ENCODE assay signal across 8 cellular contexts in genomic region chr1:153535664-153536585, GRCh38. TPM values are rescaled to one million over a fixed set of nuclear protein-coding genes. Genes with fewer than 3 reads are reported as not detected.
DNase-seq lines count a peak whose midpoint lies in the region; ATAC-seq lines count a peak whose summit lies in the region.

Gene S100A6 (minus strand): TSS chr1:153535991. CDS start chr1:153535339, 652 bp downstream.

- peak within 1 kb of the TSS; percentile 14 for H3K4me2 ChIP-seq in mesendoderm (ENCODE audit: low read length)

- DNase-seq in AML-193 (lab: John Stamatoyannopoulos, UW) (peak; percentile 91), H4 (ENCODE audit: low spot score) (peak; percentile 92), NOMO-1 treated with dmso at 0.1 percent for 144 hours (lab: John Stamatoyannopoulos, UW; ENCODE audit: unreplicated experiment) (peak; percentile 69), mesendoderm (no peak)
- DNase-seq in activated CD8-positive, alpha-beta memory T cell treated with anti-CD3 and anti-CD28 coated beads, Interleukin-2, amount 50 U/mL, for 48 hours = peak; percentile 86
- peak; percentile 67 for DNase-seq in stimulated activated CD8-positive, alpha-beta memory T cell treated with anti-CD3 and anti-CD28 coated beads, Interleukin-12 subunit alpha, Interleukin-12 subunit beta, amount 100 ng/mL, for 1 hour (ENCODE audit: low read depth)

- H3K4ac ChIP-seq in mesendoderm (ENCODE audit: low read depth, low read length) = no peak within 1 kb of the TSS

- H3K79me1 ChIP-seq in mesendoderm (ENCODE audit: low read length) = no peaks in the 10 kb centered on the region

- H2BK5ac ChIP-seq in mesendoderm (ENCODE audit: low read length) = no peak within 1 kb of the TSS

- H3K27me3 ChIP-seq in endocrine pancreas (ENCODE audit: control insufficient read depth, insufficient read depth, low read length) (no peaks in the 10 kb centered on the region), mesendoderm (ENCODE audit: insufficient read depth, low read length, poor library complexity) (no peaks in the 10 kb centered on the region)

- peak within 1 kb of the TSS; percentile 21 for H4K5ac ChIP-seq in mesendoderm (ENCODE audit: low read length)

- H2BK15ac ChIP-seq in mesendoderm (replicated peaks; ENCODE audit: low read depth) = no peak within 1 kb of the TSS

- ATAC-seq in HG03442 (IDR thresholded peaks at IDR 0.05; ENCODE audit: unreplicated experiment) = no peak

- no peaks in the 10 kb centered on the region for H3K79me2 ChIP-seq in mesendoderm (ENCODE audit: control insufficient read depth, insufficient read depth, low read length)

- H3K9ac ChIP-seq in endocrine pancreas (ENCODE audit: control insufficient read depth, insufficient read depth, low read length) = peak within 1 kb of the TSS; percentile 94
- peak within 1 kb of the TSS; percentile 52 for H3K9ac ChIP-seq in mesendoderm (ENCODE audit: low read length)

- H3K9me3 ChIP-seq in endocrine pancreas (ENCODE audit: control insufficient read depth, low read length) = no peaks in the 10 kb centered on the region

- no peaks in the 10 kb centered on the region for H3K36me3 ChIP-seq in endocrine pancreas (ENCODE audit: control insufficient read depth, insufficient read depth, low read length)
- no peaks in the 10 kb centered on the region for H3K36me3 ChIP-seq in mesendoderm (ENCODE audit: control insufficient read depth, insufficient read depth, low read length)

- H3K56ac ChIP-seq in mesendoderm (ENCODE audit: low read length) = peak within 1 kb of the TSS; percentile 85

- no peak within 1 kb of the TSS for H3K27ac ChIP-seq in mesendoderm (ENCODE audit: low read depth, low read length)

- WGBS in mesendoderm (ENCODE audit: extremely low coverage, insufficient coverage, low lambda C conversion rate) = no CpG with 5 or more reads among the region's 51 CpGs

- H3K4me1 ChIP-seq in endocrine pancreas (ENCODE audit: control insufficient read depth, insufficient read depth, low read length) (no peaks in the 10 kb centered on the region), mesendoderm (ENCODE audit: control insufficient read depth, low read depth, low read length) (peaks cover 2% of the 10 kb centered on the region)

- H3K4me3 ChIP-seq in endocrine pancreas (ENCODE audit: control insufficient read depth, insufficient read depth, low read length) = peak within 1 kb of the TSS; percentile 78
- H3K4me3 ChIP-seq in mesendoderm (ENCODE audit: low read length) = no peak within 1 kb of the TSS

- peak within 1 kb of the TSS; percentile 23 for H2AK5ac ChIP-seq in mesendoderm (ENCODE audit: low read length)

- peak within 1 kb of the TSS; percentile 90 for H3K23ac ChIP-seq in mesendoderm (ENCODE audit: low read length)

- no peak within 1 kb of the TSS for H4K8ac ChIP-seq in mesendoderm (ENCODE audit: low read depth, low read length)

- no peak within 1 kb of the TSS for H2BK120ac ChIP-seq in mesendoderm (ENCODE audit: low read depth, low read length)

- no peak within 1 kb of the TSS for H3K18ac ChIP-seq in mesendoderm (ENCODE audit: low read length)

RNA-seq across cellular contexts. Expression of gene S100A6, which starts in this region (rescaled TPM):
- total RNA-seq in H4 (2014; rRNA removed; shearing (Covaris generic)) = 469 and 852 TPM in 2 replicates
- 11.6 TPM for polyA plus RNA-seq in mesendoderm (2013, experiment 1 of 2)
- polyA plus RNA-seq in mesendoderm (2013, experiment 2 of 2) = 10.1 TPM
